28 cellular contexts compared by ENCODE assay signal in the genomic region with DNA sequence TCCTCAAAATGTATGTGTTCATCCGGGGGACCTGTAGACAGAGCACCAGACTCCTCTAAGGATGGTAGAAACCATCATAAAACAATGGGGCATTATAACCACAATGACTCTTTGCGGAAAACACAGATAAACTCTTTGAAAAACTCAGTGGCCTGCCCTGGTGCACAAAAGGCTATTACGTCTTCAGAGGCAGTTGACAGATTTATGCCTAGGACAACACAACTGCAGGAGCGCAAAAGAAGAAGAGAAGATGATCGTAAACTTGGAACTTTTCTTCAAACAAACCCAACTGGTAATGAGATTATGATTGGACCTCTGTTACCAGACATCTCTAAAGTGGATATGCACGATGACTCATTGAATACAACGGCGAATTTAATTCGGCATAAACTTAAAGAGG. TPM values are rescaled to one million over a fixed set of nuclear protein-coding genes. Genes with fewer than 3 reads are reported as not detected.
DNase-seq lines count a peak whose midpoint lies in the region; ATAC-seq and TF ChIP-seq lines count a peak whose summit lies in the region.
"Had no signal": no experiment of that assay in that cellular context is flagged by ENCODE, and none has a peak within 500 bp of the region (broad histone marks: within the 10 kb centered on the region; RNA-seq: fewer than 3 reads in every experiment).

No MANE protein-coding gene starts in this region.

- H3K36me3 ChIP-seq in HAP-1 (replicated peaks): peaks cover 66% of the 10 kb centered on the region

- H3K9me3 ChIP-seq in HAP-1: no peaks in the 10 kb centered on the region
- H3K9me3 ChIP-seq: BLaER1, SJCRH30 had no signal

- no peak for ATAC-seq in GM18498 (IDR thresholded peaks at IDR 0.05; ENCODE audit: unreplicated experiment)
- no peak for ATAC-seq in HG02678 (IDR thresholded peaks at IDR 0.05; ENCODE audit: unreplicated experiment)
- ATAC-seq in HG02610 (IDR thresholded peaks at IDR 0.05; ENCODE audit: unreplicated experiment): no peak
- ATAC-seq: GM23338, HepG2, Right ventricle myocardium inferior had no signal

- no peaks in the 10 kb centered on the region for H3K27me3 Mint-ChIP-seq in activated T-cell treated with anti-CD3 and anti-CD28 coated beads, Interleukin-2, amount 50 U/mL, for 24 hours
- H3K27me3 Mint-ChIP-seq in nephron progenitor cell (ENCODE audit: low read depth, poor library complexity): no peaks in the 10 kb centered on the region
- H3K27me3 Mint-ChIP-seq: CD4-positive, CD25-positive, alpha-beta regulatory T cell had no signal

- in situ Hi-C loops in HAP-1 (cut with MboI; ENCODE audit: low sequenced_read_pairs) (no loop called here), SK-MEL-5 (cut with HindIII; ENCODE audit: low pct_unique_long_range_greater_than_20kb, low sequenced_read_pairs) (no loop called here)

- no peak for TF ChIP-seq CTCF in nephron progenitor cell (IDR thresholded peaks at IDR 0.05)

- H3K9me3 Mint-ChIP-seq in activated T-cell treated with anti-CD3 and anti-CD28 coated beads, Interleukin-2, amount 50 U/mL, for 24 hours: no peaks in the 10 kb centered on the region
- no peaks in the 10 kb centered on the region for H3K9me3 Mint-ChIP-seq in nephron progenitor cell
- H3K9me3 Mint-ChIP-seq: CD4-positive, CD25-positive, alpha-beta regulatory T cell; GM23338; H9 had no signal

- H3K4me1 ChIP-seq in HAP-1: peaks cover 11% of the 10 kb centered on the region
- H3K4me1 ChIP-seq: SJCRH30 had no signal

- peak overlapping the region; percentile 53 for H3K27ac Mint-ChIP-seq in activated T-cell treated with anti-CD3 and anti-CD28 coated beads, Interleukin-2, amount 50 U/mL, for 24 hours
- peak overlapping the region; percentile 53 for H3K27ac Mint-ChIP-seq in nephron progenitor cell
- H3K27ac Mint-ChIP-seq: GM23338, H9 had no signal

- peaks cover 28% of the 10 kb centered on the region for H3K4me1 Mint-ChIP-seq in activated T-cell treated with anti-CD3 and anti-CD28 coated beads, Interleukin-2, amount 50 U/mL, for 24 hours (ENCODE audit: low read depth)
- H3K4me1 Mint-ChIP-seq in nephron progenitor cell: peaks cover 24% of the 10 kb centered on the region
- H3K4me1 Mint-ChIP-seq: GM23338 had no signal

- H3K27me3 ChIP-seq in HAP-1 (ENCODE audit: low read depth): no peaks in the 10 kb centered on the region
- H3K27me3 ChIP-seq: BLaER1, SJCRH30 had no signal

- no peak overlapping the region for H3K4me3 Mint-ChIP-seq in activated T-cell treated with anti-CD3 and anti-CD28 coated beads, Interleukin-2, amount 50 U/mL, for 24 hours
- peak overlapping the region; percentile 20 for H3K4me3 Mint-ChIP-seq in nephron progenitor cell
- H3K4me3 Mint-ChIP-seq: GM23338, H9 had no signal

- DNase-seq in activated T-cell treated with anti-CD3 and anti-CD28 coated beads, Interleukin-2, amount 50 U/mL, for 24 hours: no peak
- DNase-seq in activated T-cell treated with anti-CD3 and anti-CD28 coated beads, Interleukin-2, amount 50 U/mL, for 1 hour: no peak
- DNase-seq in HAP-1 (ENCODE audit: low spot score in 2 of 2) (peak; percentile 49 to 64), SK-MEL-5 (ENCODE audit: low read depth, low spot score) (peak; percentile 88), nephron progenitor cell (no peak)
- DNase-seq: CD4-positive, CD25-positive, alpha-beta regulatory T cell; DMS153; DND-41; H9; KBM-7; MM.1S; NCI-H2029; NCI-H446 treated with DMSO at 0.1 percent for 48 hours; NCI-H526; PC-9; SJCRH30 had no signal

- H3K36me3 Mint-ChIP-seq in activated T-cell treated with anti-CD3 and anti-CD28 coated beads, Interleukin-2, amount 50 U/mL, for 24 hours (ENCODE audit: low read depth): peaks cover 89% of the 10 kb centered on the region
- peaks cover 55% of the 10 kb centered on the region for H3K36me3 Mint-ChIP-seq in nephron progenitor cell (ENCODE audit: low read depth)

- no peak overlapping the region for H3K4me3 ChIP-seq in HAP-1
- H3K4me3 ChIP-seq: BLaER1, GM23338, PC-9, SJCRH30 had no signal

RNA-seq across cellular contexts. Expression of a gene that starts 6.0 kb away (rescaled TPM):
- total RNA-seq in SK-MEL-5 (2014; rRNA removed; shearing (Covaris generic)): 22.3 and 22.4 TPM in 2 replicates
- 18.6 and 20.0 TPM in 2 replicates for polyA plus RNA-seq in SK-MEL-5 (2015; cell fraction: cytosol; rRNA removed)
- polyA plus RNA-seq in SK-MEL-5 (2015; cell fraction: nucleus; rRNA removed): 54.8 and 57.1 TPM in 2 replicates

RNA-seq across cellular contexts. Expression of a gene that starts 6.3 kb away (rescaled TPM):
- total RNA-seq in SK-MEL-5 (2014; rRNA removed; shearing (Covaris generic)): 24.8 and 27.6 TPM in 2 replicates
- polyA plus RNA-seq in SK-MEL-5 (2015; cell fraction: cytosol; rRNA removed): 13.7 and 21.0 TPM in 2 replicates
- polyA plus RNA-seq in SK-MEL-5 (2015; cell fraction: nucleus; rRNA removed): 132 and 186 TPM in 2 replicates

RNA-seq across cellular contexts. Expression of a gene that starts 55.6 kb away (rescaled TPM):
- 23.0 and 23.6 TPM in 2 replicates for total RNA-seq in SK-MEL-5 (2014; rRNA removed; shearing (Covaris generic))
- 15.1 and 16.5 TPM in 2 replicates for polyA plus RNA-seq in SK-MEL-5 (2015; cell fraction: cytosol; rRNA removed)
- polyA plus RNA-seq in SK-MEL-5 (2015; cell fraction: nucleus; rRNA removed): 105 and 121 TPM in 2 replicates

RNA-seq across cellular contexts. Expression of a gene that starts 56.8 kb away (rescaled TPM):
- not detected in 2 replicates for total RNA-seq in SK-MEL-5 (2014; rRNA removed; shearing (Covaris generic))
- polyA plus RNA-seq in SK-MEL-5 (2015; cell fraction: cytosol; rRNA removed): not detected in 2 replicates
- not detected in 2 replicates for polyA plus RNA-seq in SK-MEL-5 (2015; cell fraction: nucleus; rRNA removed)
- total RNA-seq: A172; CD4-positive, CD25-positive, alpha-beta regulatory T cell; H9; HepG2; HT1080; LHCN-M2; PC-9; Right ventricle myocardium inferior; RPMI7951 had no signal
- polyA plus RNA-seq: AG04450; CD4-positive, CD25-positive, alpha-beta regulatory T cell; GM23338; HepG2 had no signal

Comparison
In these comparisons a context has a peak if more than half of its experiments do, and no peak if none do; other contexts are left out.
1. DNase-seq: peak in HAP-1 (2 of 2) and SK-MEL-5 (single experiment); none in activated T-cell treated with anti-CD3 and anti-CD28 coated beads, Interleukin-2, amount 50 U/mL, for 24 hours (single experiment), activated T-cell treated with anti-CD3 and anti-CD28 coated beads, Interleukin-2, amount 50 U/mL, for 1 hour (single experiment) and nephron progenitor cell (single experiment).